34 cellular contexts compared by ENCODE assay signal in the genomic region with DNA sequence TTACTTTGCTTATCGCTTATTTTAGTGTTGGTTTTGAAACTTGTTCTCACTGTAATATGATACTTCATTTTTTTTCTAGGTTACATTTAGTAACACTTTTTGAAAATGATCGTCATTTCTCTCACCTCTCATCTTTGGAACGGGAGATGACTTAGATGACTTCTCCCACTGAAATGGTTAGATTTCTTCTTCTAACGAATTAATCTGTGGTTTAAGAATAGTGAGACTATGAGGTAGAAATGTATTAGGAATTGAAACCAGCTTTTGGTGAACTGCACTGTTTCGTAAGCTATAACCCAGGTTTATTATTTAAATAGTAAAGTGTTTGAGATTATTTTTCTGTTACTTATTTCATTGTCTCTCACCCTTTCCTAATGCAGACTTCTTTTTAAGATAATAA.
"Had no signal": no experiment of that assay in that cellular context is flagged by ENCODE, and none has a peak within 500 bp of the region (broad histone marks: within the 10 kb centered on the region; RNA-seq: fewer than 3 reads in every experiment).

No MANE protein-coding gene starts in this region.

- H3K27ac ChIP-seq: adrenal gland, body of pancreas, epithelial cell of prostate, esophagus squamous epithelium, WERI-Rb-1 had no signal

- H3K4me1 Mint-ChIP-seq: activated B cell treated with CpG ODN at 0.5 μM for 24 hours; activated naive CD8-positive, alpha-beta T cell treated with anti-CD3 and anti-CD28 coated beads for 36 hours; activated naive CD8-positive, alpha-beta T cell treated with anti-CD3 and anti-CD28 coated beads, Interleukin-2, amount 50 U/mL, for 24 hours; activated T-helper 17 cell treated with anti-CD3 and anti-CD28 coated beads, Interleukin-2, amount 50 U/mL, for 72 hours; T-helper 17 cell had no signal

- H3K27me3 Mint-ChIP-seq: activated B cell treated with CpG ODN at 0.5 μM for 24 hours; activated CD8-positive, alpha-beta T cell treated with anti-CD3 and anti-CD28 coated beads for 36 hours; activated naive CD8-positive, alpha-beta T cell treated with anti-CD3 and anti-CD28 coated beads for 36 hours; activated naive CD8-positive, alpha-beta T cell treated with anti-CD3 and anti-CD28 coated beads, Interleukin-2, amount 50 U/mL, for 24 hours; effector memory CD8-positive, alpha-beta T cell; T-helper 17 cell had no signal

- H3K27me3 ChIP-seq: adrenal gland, body of pancreas, esophagus squamous epithelium had no signal

- H3K4me3 ChIP-seq: adrenal gland, body of pancreas, esophagus squamous epithelium had no signal

- H3K4me3 Mint-ChIP-seq: activated B cell treated with CpG ODN at 0.5 μM for 24 hours; activated CD8-positive, alpha-beta T cell treated with anti-CD3 and anti-CD28 coated beads for 36 hours; activated naive CD8-positive, alpha-beta T cell treated with anti-CD3 and anti-CD28 coated beads for 36 hours; activated naive CD8-positive, alpha-beta T cell treated with anti-CD3 and anti-CD28 coated beads, Interleukin-2, amount 50 U/mL, for 24 hours; activated T-cell treated with anti-CD3 and anti-CD28 coated beads, Interleukin-2, amount 50 U/mL, for 4 hours; activated T-helper 17 cell treated with anti-CD3 and anti-CD28 coated beads, Interleukin-2, amount 50 U/mL, for 72 hours; effector memory CD8-positive, alpha-beta T cell; T-helper 17 cell; T-helper 2 cell treated with Interferon-gamma antibody and Interleukin-4, amounts not matched to agents 5 μg/mL and 100 μg/mL, for 36 hours had no signal

- H3K4me1 ChIP-seq: adrenal gland, body of pancreas, esophagus squamous epithelium had no signal

- H3K9me3 Mint-ChIP-seq: activated B cell treated with CpG ODN at 0.5 μM for 24 hours; activated CD8-positive, alpha-beta T cell treated with anti-CD3 and anti-CD28 coated beads for 36 hours; activated naive CD8-positive, alpha-beta T cell treated with anti-CD3 and anti-CD28 coated beads for 36 hours; activated naive CD8-positive, alpha-beta T cell treated with anti-CD3 and anti-CD28 coated beads, Interleukin-2, amount 50 U/mL, for 24 hours; activated T-cell treated with anti-CD3 and anti-CD28 coated beads, Interleukin-2, amount 50 U/mL, for 4 hours; activated T-helper 17 cell treated with anti-CD3 and anti-CD28 coated beads, Interleukin-2, amount 50 U/mL, for 72 hours; effector memory CD8-positive, alpha-beta T cell; T-helper 2 cell treated with Interferon-gamma antibody and Interleukin-4, amounts not matched to agents 5 μg/mL and 100 μg/mL, for 36 hours had no signal

- H3K36me3 Mint-ChIP-seq: activated naive CD8-positive, alpha-beta T cell treated with anti-CD3 and anti-CD28 coated beads for 36 hours had no signal

- H3K9me3 ChIP-seq: adrenal gland, body of pancreas, esophagus squamous epithelium had no signal

- H3K27ac Mint-ChIP-seq: activated B cell treated with CpG ODN at 0.5 μM for 24 hours; activated CD8-positive, alpha-beta T cell treated with anti-CD3 and anti-CD28 coated beads for 36 hours; activated naive CD8-positive, alpha-beta T cell treated with anti-CD3 and anti-CD28 coated beads for 36 hours; activated naive CD8-positive, alpha-beta T cell treated with anti-CD3 and anti-CD28 coated beads, Interleukin-2, amount 50 U/mL, for 24 hours; activated T-helper 17 cell treated with anti-CD3 and anti-CD28 coated beads, Interleukin-2, amount 50 U/mL, for 72 hours; effector memory CD8-positive, alpha-beta T cell; T-helper 17 cell; T-helper 2 cell treated with Interferon-gamma antibody and Interleukin-4, amounts not matched to agents 5 μg/mL and 100 μg/mL, for 36 hours had no signal

- DNase-seq: activated B cell treated with CpG ODN at 0.5 μM for 24 hours; activated CD4-positive, alpha-beta T cell treated with anti-CD3 and anti-CD28 coated beads for 48 hours; activated CD4-positive, alpha-beta T cell treated with anti-CD3 and anti-CD28 coated beads, Interleukin-2, amount 50 U/mL, for 1 hour; activated CD4-positive, alpha-beta T cell treated with anti-CD3 and anti-CD28 coated beads, Interleukin-2, amount 50 U/mL, for 48 hours; activated CD8-positive, alpha-beta memory T cell treated with anti-CD3 and anti-CD28 coated beads for 24 hours; activated CD8-positive, alpha-beta T cell treated with anti-CD3 and anti-CD28 coated beads for 36 hours; activated effector memory CD4-positive, alpha-beta T cell treated with Interleukin-2 at 50 U/mL for 16 hours; activated gamma-delta T cell treated with Interleukin-2 at 50 U/mL for 16 hours; activated naive CD4-positive, alpha-beta T cell treated with anti-CD3 and anti-CD28 coated beads, Interleukin-2, amount 50 U/mL, for 16 hours; activated naive CD4-positive, alpha-beta T cell treated with Interleukin-2 at 50 U/mL for 16 hours; activated naive CD8-positive, alpha-beta T cell treated with anti-CD3 and anti-CD28 coated beads for 36 hours; activated naive CD8-positive, alpha-beta T cell treated with anti-CD3 and anti-CD28 coated beads, Interleukin-2, amount 50 U/mL, for 24 hours; activated T-cell treated with anti-CD3 and anti-CD28 coated beads, Interleukin-2, amount 50 U/mL, for 4 hours; adrenal gland; amygdala; aorta; body of pancreas; caudate nucleus; cortex of kidney; dermis blood vessel endothelial cell; effector CD4-positive, alpha-beta T cell; effector memory CD8-positive, alpha-beta T cell; esophagus squamous epithelium; foreskin melanocyte; head of caudate nucleus; T-helper 17 cell; T1000; WERI-Rb-1 had no signal

- H3K36me3 ChIP-seq: adrenal gland, esophagus squamous epithelium, WERI-Rb-1 had no signal

- ATAC-seq: activated CD4-positive, CD25-positive, alpha-beta regulatory T cell treated with anti-CD3 and anti-CD28 coated beads, Interleukin-2, amount 50 U/mL, for 24 hours; activated CD8-positive, alpha-beta T cell treated with anti-CD3 and anti-CD28 coated beads for 36 hours; activated naive CD8-positive, alpha-beta T cell treated with anti-CD3 and anti-CD28 coated beads, Interleukin-2, amount 50 U/mL, for 24 hours; activated T-cell treated with anti-CD3 and anti-CD28 coated beads, Interleukin-2, amount 50 U/mL, for 4 hours; activated T-helper 17 cell treated with anti-CD3 and anti-CD28 coated beads, Interleukin-2, amount 50 U/mL, for 72 hours; body of pancreas; effector memory CD8-positive, alpha-beta T cell; T-helper 17 cell had no signal

- FAIRE-seq: colon, endothelial cell of umbilical vein had no signal
